ENCODE assay signal across 22 cellular contexts in genomic region chr5:131222731-131223130, GRCh38.
"Had no signal": no experiment of that assay in that cellular context is flagged by ENCODE, and none has a peak within 500 bp of the region (broad histone marks: within the 10 kb centered on the region; RNA-seq: fewer than 3 reads in every experiment).

No MANE protein-coding gene starts in this region.

- ATAC-seq: activated T-cell treated with anti-CD3 and anti-CD28 coated beads, Interleukin-2, amount 50 U/mL, for 4 hours; body of pancreas; foreskin keratinocyte; left colon; pancreas; psoas muscle; right cardiac atrium; upper lobe of right lung had no signal

- FAIRE-seq: keratinocyte, pancreas had no signal

- H3K27me3 ChIP-seq: body of pancreas, cardiac muscle cell, foreskin keratinocyte, pancreas, thyroid gland, upper lobe of right lung had no signal

- H3K9me3 Mint-ChIP-seq: activated CD4-positive, alpha-beta T cell treated with anti-CD3 and anti-CD28 coated beads, Interleukin-2, amount 10 ng/mL, durations not matched to agents 7 days and 5 days; activated T-cell treated with anti-CD3 and anti-CD28 coated beads, Interleukin-2, amount 50 U/mL, for 4 hours; memory B cell; nephron progenitor cell; stimulated activated naive CD8-positive, alpha-beta T cell treated with anti-CD3 and anti-CD28 coated beads, Interleukin-15, Interleukin-2, amounts not matched to agents 100 ng/mL and 50 ng/mL, for 24 hours had no signal

- H3K4me3 Mint-ChIP-seq: activated CD4-positive, alpha-beta T cell treated with anti-CD3 and anti-CD28 coated beads, Interleukin-2, amount 10 ng/mL, durations not matched to agents 7 days and 5 days; activated T-cell treated with anti-CD3 and anti-CD28 coated beads, Interleukin-2, amount 50 U/mL, for 4 hours; memory B cell; nephron progenitor cell; stimulated activated naive CD8-positive, alpha-beta T cell treated with anti-CD3 and anti-CD28 coated beads, Interleukin-15, Interleukin-2, amounts not matched to agents 100 ng/mL and 50 ng/mL, for 24 hours had no signal

- H3K4me3 ChIP-seq: body of pancreas, cardiac muscle cell, pancreas, psoas muscle, thyroid gland, upper lobe of right lung had no signal

- H3K4me1 ChIP-seq: body of pancreas, pancreas, psoas muscle, thyroid gland, upper lobe of right lung had no signal

- DNase-seq: activated CD4-positive, alpha-beta T cell treated with anti-CD3 and anti-CD28 coated beads, Interleukin-2, amount 10 ng/mL, durations not matched to agents 7 days and 5 days; activated CD8-positive, alpha-beta memory T cell treated with anti-CD3 and anti-CD28 coated beads for 24 hours; activated CD8-positive, alpha-beta memory T cell treated with anti-CD3 and anti-CD28 coated beads, Interleukin-2, amount 50 U/mL, for 4 hours; activated naive CD4-positive, alpha-beta T cell treated with Interleukin-2 at 50 U/mL for 16 hours; activated T-cell treated with anti-CD3 and anti-CD28 coated beads, Interleukin-2, amount 50 U/mL, for 4 hours; body of pancreas; dermis blood vessel endothelial cell; effector memory CD4-positive, alpha-beta T cell; foreskin keratinocyte; left colon; nephron progenitor cell; pancreas; psoas muscle; right cardiac atrium; stimulated activated CD4-positive, alpha-beta T cell treated with anti-CD3 and anti-CD28 coated beads, Interleukin-1b, Interleukin-23, amount 100 ng/mL, for 48 hours; substantia nigra; thyroid gland; upper lobe of right lung had no signal

- H3K36me3 ChIP-seq: cardiac muscle cell, pancreas, thyroid gland, upper lobe of right lung had no signal

- H3K9me3 ChIP-seq: body of pancreas, pancreas, psoas muscle, thyroid gland, upper lobe of right lung had no signal

- H3K4me1 Mint-ChIP-seq: nephron progenitor cell had no signal

- H3K27ac Mint-ChIP-seq: activated CD4-positive, alpha-beta T cell treated with anti-CD3 and anti-CD28 coated beads, Interleukin-2, amount 10 ng/mL, durations not matched to agents 7 days and 5 days; memory B cell; nephron progenitor cell; stimulated activated naive CD8-positive, alpha-beta T cell treated with anti-CD3 and anti-CD28 coated beads, Interleukin-15, Interleukin-2, amounts not matched to agents 100 ng/mL and 50 ng/mL, for 24 hours had no signal

- H3K27me3 Mint-ChIP-seq: activated CD4-positive, alpha-beta T cell treated with anti-CD3 and anti-CD28 coated beads, Interleukin-2, amount 10 ng/mL, durations not matched to agents 7 days and 5 days; memory B cell; stimulated activated naive CD8-positive, alpha-beta T cell treated with anti-CD3 and anti-CD28 coated beads, Interleukin-15, Interleukin-2, amounts not matched to agents 100 ng/mL and 50 ng/mL, for 24 hours had no signal

- H3K27ac ChIP-seq: body of pancreas, cardiac muscle cell, foreskin keratinocyte, pancreas, psoas muscle, thyroid gland, upper lobe of right lung had no signal
